In the genomic region with DNA sequence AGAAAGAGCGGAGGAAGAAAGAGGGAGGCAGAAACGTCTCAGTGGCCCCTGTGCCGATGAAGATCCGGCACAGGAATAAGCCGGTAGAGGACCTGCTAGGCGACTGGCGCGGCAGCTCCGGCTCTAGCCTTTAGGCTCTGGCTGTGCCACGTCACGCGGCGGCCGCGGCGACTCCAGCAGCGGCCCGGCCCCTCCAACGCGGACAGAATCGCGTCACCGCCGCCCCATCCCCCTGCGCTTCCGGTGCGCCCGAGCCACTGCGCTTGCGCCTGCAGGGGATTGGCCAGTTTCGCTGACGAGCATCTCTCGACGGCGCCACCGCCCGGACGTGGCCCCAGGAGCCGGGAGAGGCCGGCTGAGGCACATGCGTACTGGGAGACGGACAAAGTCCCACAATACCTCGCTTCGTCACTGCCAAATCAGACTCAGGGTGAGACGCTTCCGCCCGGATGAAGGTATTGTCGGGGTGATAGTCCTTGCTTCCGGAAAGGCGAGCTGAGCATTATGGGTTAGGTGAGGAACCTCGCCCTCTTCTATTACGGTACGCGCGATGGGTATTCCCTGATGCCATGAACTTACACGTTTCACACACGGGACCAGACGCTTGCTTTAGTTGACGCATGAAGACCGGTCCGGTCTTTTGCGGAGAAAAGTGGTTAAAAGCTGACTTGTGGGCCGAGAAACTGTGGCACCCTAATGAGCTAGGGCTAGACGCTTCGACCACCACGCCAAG, we compare ENCODE assay signal across 1 cellular context.
TF ChIP-seq lines count a peak whose summit lies in the region.

ARF4 (minus strand) TSS at position 105 of the 733 bp plus-strand sequence. CDS start 204 bp downstream, outside the sequence.

TF ChIP-seq in K562, 482 proteins besides CTCF, POLR2A, EP300 and RAD21 (continued from another document and continues in another):
- TF ChIP-seq CBX1 (IDR thresholded peaks at IDR 0.05; ENCODE audit: low read depth): 0 out of 2 replicates have a peak, but pooled peaks have one; percentile 47
- TF ChIP-seq CBFB (CRISPR knock-in tag; IDR thresholded peaks at IDR 0.05): 0 out of 2 replicates have a peak, but pooled peaks have one; percentile 49
- no peak for TF ChIP-seq RBM39 (optimal IDR thresholded peaks at IDR 0.05; ENCODE audit: low read depth, low read length)
- no peak for TF ChIP-seq JUNB (CRISPR knock-in tag; conservative IDR thresholded peaks at IDR 0.05)
- peak; percentile 78; the same call in 1 of the 2 replicates for TF ChIP-seq AFF4 (CRISPR knock-in tag; IDR thresholded peaks at IDR 0.05)
- no peak for TF ChIP-seq SFPQ (IDR thresholded peaks at IDR 0.05; ENCODE audit: low read depth, low read length)
- no peak for TF ChIP-seq ARID2 (IDR thresholded peaks at IDR 0.05)
- no peak for TF ChIP-seq KLF16 (IDR thresholded peaks at IDR 0.05)
- TF ChIP-seq MTA1 (IDR thresholded peaks at IDR 0.05; ENCODE audit: borderline replicate concordance): peak; percentile 65; the same call in 1 of the 2 replicates
- peak; percentile 41 for TF ChIP-seq MAFK (IDR thresholded peaks at IDR 0.05; ENCODE audit: low read length)
- TF ChIP-seq FOXP4 (CRISPR knock-in tag; IDR thresholded peaks at IDR 0.05; ENCODE audit: borderline replicate concordance): peak; percentile 80; the same call in 1 of the 2 replicates
- peak; percentile 95 for TF ChIP-seq KDM5B (IDR thresholded peaks at IDR 0.05; ENCODE audit: insufficient replicate concordance, low read depth, low read length)
- TF ChIP-seq, protein P1, sequence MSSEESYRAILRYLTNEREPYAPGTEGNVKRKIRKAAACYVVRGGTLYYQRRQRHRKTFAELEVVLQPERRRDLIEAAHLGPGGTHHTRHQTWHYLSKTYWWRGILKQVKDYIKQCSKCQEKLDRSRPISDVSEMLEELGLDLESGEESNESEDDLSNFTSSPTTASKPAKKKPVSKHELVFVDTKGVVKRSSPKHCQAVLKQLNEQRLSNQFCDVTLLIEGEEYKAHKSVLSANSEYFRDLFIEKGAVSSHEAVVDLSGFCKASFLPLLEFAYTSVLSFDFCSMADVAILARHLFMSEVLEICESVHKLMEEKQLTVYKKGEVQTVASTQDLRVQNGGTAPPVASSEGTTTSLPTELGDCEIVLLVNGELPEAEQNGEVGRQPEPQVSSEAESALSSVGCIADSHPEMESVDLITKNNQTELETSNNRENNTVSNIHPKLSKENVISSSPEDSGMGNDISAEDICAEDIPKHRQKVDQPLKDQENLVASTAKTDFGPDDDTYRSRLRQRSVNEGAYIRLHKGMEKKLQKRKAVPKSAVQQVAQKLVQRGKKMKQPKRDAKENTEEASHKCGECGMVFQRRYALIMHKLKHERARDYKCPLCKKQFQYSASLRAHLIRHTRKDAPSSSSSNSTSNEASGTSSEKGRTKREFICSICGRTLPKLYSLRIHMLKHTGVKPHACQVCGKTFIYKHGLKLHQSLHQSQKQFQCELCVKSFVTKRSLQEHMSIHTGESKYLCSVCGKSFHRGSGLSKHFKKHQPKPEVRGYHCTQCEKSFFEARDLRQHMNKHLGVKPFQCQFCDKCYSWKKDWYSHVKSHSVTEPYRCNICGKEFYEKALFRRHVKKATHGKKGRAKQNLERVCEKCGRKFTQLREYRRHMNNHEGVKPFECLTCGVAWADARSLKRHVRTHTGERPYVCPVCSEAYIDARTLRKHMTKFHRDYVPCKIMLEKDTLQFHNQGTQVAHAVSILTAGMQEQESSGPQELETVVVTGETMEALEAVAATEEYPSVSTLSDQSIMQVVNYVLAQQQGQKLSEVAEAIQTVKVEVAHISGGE (CRISPR knock-in tag; IDR thresholded peaks at IDR 0.05): peak in 2 of 3 experiments; percentile 38 to 83; a peak in 3 of 6 replicates
- TF ChIP-seq, protein P2, sequence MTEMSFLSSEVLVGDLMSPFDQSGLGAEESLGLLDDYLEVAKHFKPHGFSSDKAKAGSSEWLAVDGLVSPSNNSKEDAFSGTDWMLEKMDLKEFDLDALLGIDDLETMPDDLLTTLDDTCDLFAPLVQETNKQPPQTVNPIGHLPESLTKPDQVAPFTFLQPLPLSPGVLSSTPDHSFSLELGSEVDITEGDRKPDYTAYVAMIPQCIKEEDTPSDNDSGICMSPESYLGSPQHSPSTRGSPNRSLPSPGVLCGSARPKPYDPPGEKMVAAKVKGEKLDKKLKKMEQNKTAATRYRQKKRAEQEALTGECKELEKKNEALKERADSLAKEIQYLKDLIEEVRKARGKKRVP (CRISPR knock-in tag; IDR thresholded peaks at IDR 0.05): no peak
- no peak for TF ChIP-seq NBN (IDR thresholded peaks at IDR 0.05; ENCODE audit: low read depth)
- peak; percentile 87 for TF ChIP-seq MEIS2 (IDR thresholded peaks at IDR 0.05; ENCODE audit: partially characterized antibody)
- peak; percentile 98 for TF ChIP-seq CREM (IDR thresholded peaks at IDR 0.05; ENCODE audit: low read depth)
- TF ChIP-seq ZNF766 (CRISPR knock-in tag; conservative IDR thresholded peaks at IDR 0.05): 0 out of 2 replicates have a peak, but pooled peaks have one; percentile 14
- TF ChIP-seq XRCC4 (IDR thresholded peaks at IDR 0.05; ENCODE audit: extremely low read depth, insufficient read depth, insufficient read length): no peak
- TF ChIP-seq RNF2 (IDR thresholded peaks at IDR 0.05): peak; percentile 51
- TF ChIP-seq FOXJ2 (tag; IDR thresholded peaks at IDR 0.05): peak; percentile 64
- peak; percentile 9; the same call in 1 of the 2 replicates for TF ChIP-seq TCF3 (CRISPR knock-in tag; IDR thresholded peaks at IDR 0.05)
- no peak for TF ChIP-seq CEBPB (tag; IDR thresholded peaks at IDR 0.05)
- peak in 1 of 2 experiments; percentile 75; a peak in 2 of 4 replicates for TF ChIP-seq HDAC1 (IDR thresholded peaks at IDR 0.05)
- peak; percentile 86; the same call in 1 of the 2 replicates for TF ChIP-seq ZNF592 (IDR thresholded peaks at IDR 0.05)
- TF ChIP-seq SIN3A (IDR thresholded peaks at IDR 0.05; ENCODE audit: borderline replicate concordance in 2 of 2, control insufficient read depth in 1 of 2, low read depth in 2 of 2, low read length in 2 of 2): peak; percentile 50 to 85; a peak in 2 of 4 replicates
- TF ChIP-seq, protein P3, sequence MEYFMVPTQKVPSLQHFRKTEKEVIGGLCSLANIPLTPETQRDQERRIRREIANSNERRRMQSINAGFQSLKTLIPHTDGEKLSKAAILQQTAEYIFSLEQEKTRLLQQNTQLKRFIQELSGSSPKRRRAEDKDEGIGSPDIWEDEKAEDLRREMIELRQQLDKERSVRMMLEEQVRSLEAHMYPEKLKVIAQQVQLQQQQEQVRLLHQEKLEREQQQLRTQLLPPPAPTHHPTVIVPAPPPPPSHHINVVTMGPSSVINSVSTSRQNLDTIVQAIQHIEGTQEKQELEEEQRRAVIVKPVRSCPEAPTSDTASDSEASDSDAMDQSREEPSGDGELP (CRISPR knock-in tag; IDR thresholded peaks at IDR 0.05; ENCODE audit: borderline replicate concordance): peak; percentile 78; the same call in 1 of the 2 replicates
- TF ChIP-seq, protein P4, sequence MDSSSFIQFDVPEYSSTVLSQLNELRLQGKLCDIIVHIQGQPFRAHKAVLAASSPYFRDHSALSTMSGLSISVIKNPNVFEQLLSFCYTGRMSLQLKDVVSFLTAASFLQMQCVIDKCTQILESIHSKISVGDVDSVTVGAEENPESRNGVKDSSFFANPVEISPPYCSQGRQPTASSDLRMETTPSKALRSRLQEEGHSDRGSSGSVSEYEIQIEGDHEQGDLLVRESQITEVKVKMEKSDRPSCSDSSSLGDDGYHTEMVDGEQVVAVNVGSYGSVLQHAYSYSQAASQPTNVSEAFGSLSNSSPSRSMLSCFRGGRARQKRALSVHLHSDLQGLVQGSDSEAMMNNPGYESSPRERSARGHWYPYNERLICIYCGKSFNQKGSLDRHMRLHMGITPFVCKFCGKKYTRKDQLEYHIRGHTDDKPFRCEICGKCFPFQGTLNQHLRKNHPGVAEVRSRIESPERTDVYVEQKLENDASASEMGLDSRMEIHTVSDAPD (CRISPR knock-in tag; IDR thresholded peaks at IDR 0.05): no peak
- TF ChIP-seq CBX3 (IDR thresholded peaks at IDR 0.05; ENCODE audit: borderline replicate concordance in 1 of 2, low read length in 2 of 2): no peak; a peak in 1 of 3 replicates
- peak; percentile 90 for TF ChIP-seq EP400 (IDR thresholded peaks at IDR 0.05)
